Comparison of ENCODE assay signal across 16 cellular contexts in the genomic region with DNA sequence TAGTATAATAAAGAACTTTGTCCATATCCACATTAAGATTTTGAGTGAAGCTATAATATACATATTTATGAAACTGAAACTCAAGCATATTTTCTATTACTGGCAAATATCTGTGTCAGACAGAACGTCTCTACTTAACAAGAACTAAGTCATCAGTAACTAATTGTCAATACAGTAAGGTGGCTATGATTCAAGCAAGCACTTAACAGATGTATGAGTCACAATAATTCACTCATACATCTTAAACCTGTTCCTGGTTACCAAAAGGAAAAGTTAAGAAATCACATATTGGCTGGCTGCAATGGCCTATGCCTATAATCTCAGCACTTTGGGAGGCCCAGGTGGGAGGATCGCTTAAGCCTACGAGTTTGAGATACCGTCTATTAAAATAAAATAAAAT.
DNase-seq lines count a peak whose midpoint lies in the region; ATAC-seq, FAIRE-seq and TF ChIP-seq lines count a peak whose summit lies in the region.
"Had no signal": no experiment of that assay in that cellular context is flagged by ENCODE, and none has a peak within 500 bp of the region (broad histone marks: within the 10 kb centered on the region; RNA-seq: fewer than 3 reads in every experiment).

No MANE protein-coding gene starts in this region.

- peaks cover 8% of the 10 kb centered on the region; the same call in 2 of the 3 replicates for H3K4me1 ChIP-seq in A549

- H3K4me3 Mint-ChIP-seq in activated T-helper 17 cell treated with anti-CD3 and anti-CD28 coated beads, Interleukin-2, amount 50 U/mL, for 72 hours, result no peak overlapping the region
- no peak overlapping the region for H3K4me3 Mint-ChIP-seq in Calu3 (ENCODE audit: low read depth, unreplicated experiment)
- H3K4me3 Mint-ChIP-seq: naive thymus-derived CD4-positive, alpha-beta T cell; stimulated activated naive CD8-positive, alpha-beta T cell treated with anti-CD3 and anti-CD28 coated beads, Interleukin-15, Interleukin-2, amounts not matched to agents 100 ng/mL and 50 ng/mL, for 24 hours had no signal

- no peak for TF ChIP-seq RAD21 in A549 (conservative IDR thresholded peaks at IDR 0.05 in 1 of 2, IDR thresholded peaks at IDR 0.05 in 1 of 2)

- H3K9me3 Mint-ChIP-seq in activated T-helper 17 cell treated with anti-CD3 and anti-CD28 coated beads, Interleukin-2, amount 50 U/mL, for 72 hours, result no peaks in the 10 kb centered on the region
- no peaks in the 10 kb centered on the region for H3K9me3 Mint-ChIP-seq in Calu3 (ENCODE audit: low read depth, unreplicated experiment)
- H3K9me3 Mint-ChIP-seq: naive thymus-derived CD4-positive, alpha-beta T cell; stimulated activated naive CD8-positive, alpha-beta T cell treated with anti-CD3 and anti-CD28 coated beads, Interleukin-15, Interleukin-2, amounts not matched to agents 100 ng/mL and 50 ng/mL, for 24 hours had no signal

- peak in 1 of 2 experiments; percentile 5 for DNase-seq in A549 (ENCODE audit: low read depth in 1 of 2, low spot score in 1 of 2)
- peak; percentile 61 for DNase-seq in HCEC 1CT
- DNase-seq in foreskin fibroblast, result peak; percentile 16 to 51
- DNase-seq in NCI-H2107 treated with DMSO at 0.1 percent for 48 hours (lab: John Stamatoyannopoulos, UW; ENCODE audit: unreplicated experiment), result no peak
- DNase-seq in Calu3, result no peak
- DNase-seq in NCI-H510A (lab: John Stamatoyannopoulos, UW), result no peak
- DNase-seq: activated CD4-positive, alpha-beta T cell treated with anti-CD3 and anti-CD28 coated beads, Interleukin-2, amount 50 U/mL, for 48 hours; COR-L47; naive thymus-derived CD4-positive, alpha-beta T cell; NCI-H1105; NCI-H226 had no signal

- no peak for FAIRE-seq in A549 (lab: Jason Lieb, UNC)
- FAIRE-seq: TTC549 had no signal

- H3K9me3 ChIP-seq in A549, result no peaks in the 10 kb centered on the region
- H3K9me3 ChIP-seq: ascending aorta had no signal

- peaks cover 80% of the 10 kb centered on the region for H3K36me3 Mint-ChIP-seq in activated T-helper 17 cell treated with anti-CD3 and anti-CD28 coated beads, Interleukin-2, amount 50 U/mL, for 72 hours (ENCODE audit: low read depth)
- H3K36me3 Mint-ChIP-seq in Calu3 (ENCODE audit: insufficient read depth, unreplicated experiment), result no peaks in the 10 kb centered on the region

- no peak for TF ChIP-seq EP300 in A549 (IDR thresholded peaks at IDR 0.05)

- H3K27ac Mint-ChIP-seq in activated T-helper 17 cell treated with anti-CD3 and anti-CD28 coated beads, Interleukin-2, amount 50 U/mL, for 72 hours, result no peak overlapping the region
- H3K27ac Mint-ChIP-seq in Calu3 (ENCODE audit: unreplicated experiment), result no peak overlapping the region
- H3K27ac Mint-ChIP-seq: naive thymus-derived CD4-positive, alpha-beta T cell; stimulated activated naive CD8-positive, alpha-beta T cell treated with anti-CD3 and anti-CD28 coated beads, Interleukin-15, Interleukin-2, amounts not matched to agents 100 ng/mL and 50 ng/mL, for 24 hours had no signal

- no peak overlapping the region for H3K4me2 ChIP-seq in A549

- no peak overlapping the region for H3K27ac ChIP-seq in A549

- intact Hi-C loops in Calu3 (cut with micrococcal nuclease; ENCODE audit: unreplicated experiment), result no loop called here

- 74% methylated on average over 4 of the region's 4 CpGs for WGBS in A549 (ENCODE audit: missing lambda C conversion rate)

- CTCF ChIA-PET in A549 (lab: Yijun Ruan, JAX), result interaction anchor here (0.6 to 1.8 kb wide), 4 partner anchors 77 to 694 kb away, joined by 3 to 6 read pairs (median 4); no protein-coding TSS in a partner anchor
- CTCF ChIA-PET in Calu3 (lab: Charles Lee), result no interaction called here

- ATAC-seq in A549 (no peak), HG03159 (IDR thresholded peaks at IDR 0.05; ENCODE audit: unreplicated experiment) (no peak)
- ATAC-seq in activated T-helper 17 cell treated with anti-CD3 and anti-CD28 coated beads, Interleukin-2, amount 50 U/mL, for 72 hours (replicated peaks), result peak; percentile 91
- ATAC-seq: naive thymus-derived CD4-positive, alpha-beta T cell had no signal

- no peak overlapping the region for H3K4me3 ChIP-seq in A549
- no peak overlapping the region for H3K4me3 ChIP-seq in foreskin fibroblast (ENCODE audit: low read depth in 1 of 2, low read length in 2 of 2)
- H3K4me3 ChIP-seq: ascending aorta had no signal

- BruUV-seq in Calu3 (replicated peaks; lab: Mats Ljungman, UMichigan), result no TSS peak

- TF ChIP-seq POLR2A in A549 (IDR thresholded peaks at IDR 0.05; ENCODE audit: low read length), result no peak

- POLR2A ChIA-PET in A549 (lab: Yijun Ruan, JAX), result no interaction called here

- no peaks in the 10 kb centered on the region for H3K27me3 Mint-ChIP-seq in activated T-helper 17 cell treated with anti-CD3 and anti-CD28 coated beads, Interleukin-2, amount 50 U/mL, for 72 hours
- no peaks in the 10 kb centered on the region for H3K27me3 Mint-ChIP-seq in Calu3 (ENCODE audit: unreplicated experiment)
- H3K27me3 Mint-ChIP-seq: naive thymus-derived CD4-positive, alpha-beta T cell; stimulated activated naive CD8-positive, alpha-beta T cell treated with anti-CD3 and anti-CD28 coated beads, Interleukin-15, Interleukin-2, amounts not matched to agents 100 ng/mL and 50 ng/mL, for 24 hours had no signal

- TF ChIP-seq CTCF in A549 (IDR thresholded peaks at IDR 0.05) (no peak), foreskin fibroblast (IDR thresholded peaks at IDR 0.05; ENCODE audit: low read depth, low read length) (no peak), Calu3 (IDR thresholded peaks at IDR 0.05; ENCODE audit: unreplicated experiment) (no peak)

- no peaks in the 10 kb centered on the region for H3K4me1 Mint-ChIP-seq in activated T-helper 17 cell treated with anti-CD3 and anti-CD28 coated beads, Interleukin-2, amount 50 U/mL, for 72 hours
- no peaks in the 10 kb centered on the region for H3K4me1 Mint-ChIP-seq in Calu3 (ENCODE audit: low read depth, unreplicated experiment)

TF ChIP-seq in A549, 52 proteins besides CTCF, POLR2A, EP300 and RAD21:
- TF ChIP-seq, protein P1, sequence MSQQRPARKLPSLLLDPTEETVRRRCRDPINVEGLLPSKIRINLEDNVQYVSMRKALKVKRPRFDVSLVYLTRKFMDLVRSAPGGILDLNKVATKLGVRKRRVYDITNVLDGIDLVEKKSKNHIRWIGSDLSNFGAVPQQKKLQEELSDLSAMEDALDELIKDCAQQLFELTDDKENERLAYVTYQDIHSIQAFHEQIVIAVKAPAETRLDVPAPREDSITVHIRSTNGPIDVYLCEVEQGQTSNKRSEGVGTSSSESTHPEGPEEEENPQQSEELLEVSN (IDR thresholded peaks at IDR 0.05; ENCODE audit: borderline replicate concordance, low read depth), result no peak
- TF ChIP-seq HOXB5 (CRISPR knock-in tag; IDR thresholded peaks at IDR 0.05) (no peak), RNF2 (IDR thresholded peaks at IDR 0.05; ENCODE audit: borderline replicate concordance, low read depth) (no peak), MYC (IDR thresholded peaks at IDR 0.05; ENCODE audit: borderline replicate concordance, low read length) (no peak), POLR2AphosphoS2 (conservative IDR thresholded peaks at IDR 0.05; ENCODE audit: low read length) (no peak), CHD2 (IDR thresholded peaks at IDR 0.05; ENCODE audit: low read length, partially characterized antibody) (no peak), FOSL2 (IDR thresholded peaks at IDR 0.05) (no peak), FOSL2 (CRISPR knock-in tag; IDR thresholded peaks at IDR 0.05) (0 out of 2 replicates have a peak, but pooled peaks have one; percentile 34)

Comparison
In these comparisons a context has a peak if more than half of its experiments do, and no peak if none do; other contexts are left out.
1. DNase-seq: peak in HCEC 1CT (single experiment) and foreskin fibroblast (2 of 2); none in NCI-H2107 treated with DMSO at 0.1 percent for 48 hours (single experiment), Calu3 (single experiment) and NCI-H510A (single experiment).